15 cellular contexts compared by ENCODE assay signal in the genomic region with DNA sequence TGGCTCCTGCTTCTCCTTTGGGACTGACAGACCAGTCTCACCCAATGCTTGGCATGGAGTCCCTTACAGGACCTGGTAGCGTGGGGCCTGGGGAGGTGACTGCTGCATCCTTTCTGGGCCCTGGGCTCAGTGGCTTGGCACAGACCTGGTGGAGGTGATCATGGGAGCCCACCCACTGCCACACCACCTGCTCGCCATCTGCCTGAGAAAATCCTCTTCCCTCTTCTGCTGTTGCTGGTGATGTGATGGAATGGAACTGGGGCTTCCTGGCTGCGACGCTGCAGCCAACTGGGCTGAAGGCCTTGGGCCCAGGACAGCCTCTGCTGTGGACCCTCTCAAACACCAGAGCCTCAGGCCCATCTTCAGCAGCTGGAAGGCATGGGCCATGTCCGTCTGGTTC.
A peak's percentile ranks its signal among the peaks of the same experiment; 100 is the strongest.
DNase-seq lines count a peak whose midpoint lies in the region; ATAC-seq and TF ChIP-seq lines count a peak whose summit lies in the region.
"Had no signal": no experiment of that assay in that cellular context is flagged by ENCODE, and none has a peak within 500 bp of the region (broad histone marks: within the 10 kb centered on the region; RNA-seq: fewer than 3 reads in every experiment).

No MANE protein-coding gene starts in this region.

- H3K4me3 ChIP-seq in neuronal stem cell (ENCODE audit: low read length in 2 of 2): no peak overlapping the region
- H3K4me3 ChIP-seq: GM23248 had no signal

- no peak overlapping the region for H2BK12ac ChIP-seq in neuronal stem cell (ENCODE audit: low read length)

- POLR2A ChIA-PET in GM10248 (lab: Yijun Ruan, JAX): no interaction called here

- WGBS in neuronal stem cell (ENCODE audit: extremely low coverage in 2 of 2, insufficient read length in 2 of 2, insufficient replicate concordance in 1 of 2), 2 donors: no CpG with 5 or more reads among the region's 5 CpGs

- H4K8ac ChIP-seq in neuronal stem cell (ENCODE audit: low read depth, low read length): no peak overlapping the region

- H2BK15ac ChIP-seq in neuronal stem cell (ENCODE audit: low read length): no peak overlapping the region

- no peak for TF ChIP-seq CTCF in GM10248 (IDR thresholded peaks at IDR 0.05; ENCODE audit: control extremely low read depth, extremely low read depth, low read depth, missing control alignments)

- in situ Hi-C loops in G401 (cut with HindIII; ENCODE audit: low sequenced_read_pairs): no loop called here

- peaks cover 0 to 11% (median 0%) of the 10 kb centered on the region in 3 experiments for H3K27me3 ChIP-seq in neuronal stem cell (ENCODE audit: control insufficient read depth in 3 of 3, insufficient read depth in 3 of 3, low read depth in 1 of 3, low read length in 3 of 3)

- H3K4me2 ChIP-seq in neuronal stem cell (ENCODE audit: insufficient read depth, low read length, poor library complexity, severe bottlenecking): no peak overlapping the region

- H3K18ac ChIP-seq in neuronal stem cell (ENCODE audit: low read length): no peak overlapping the region

- CTCF ChIA-PET in GM10248 (lab: Yijun Ruan, JAX): no interaction called here

- H3K79me1 ChIP-seq in neuronal stem cell (ENCODE audit: low read depth, low read length): no peaks in the 10 kb centered on the region

- H2AFZ ChIP-seq in neuronal stem cell (ENCODE audit: low read length): no peak overlapping the region
- H2AFZ ChIP-seq: GM23248 had no signal

- no peak for ATAC-seq in GM19397 (IDR thresholded peaks at IDR 0.05; ENCODE audit: unreplicated experiment)

- H4K91ac ChIP-seq in neuronal stem cell (ENCODE audit: low read depth, low read length, poor library complexity): no peak overlapping the region

- H3K23ac ChIP-seq in neuronal stem cell (ENCODE audit: low read depth, low read length, poor library complexity): no peak overlapping the region

- H2BK5ac ChIP-seq in neuronal stem cell (ENCODE audit: low read length): no peak overlapping the region

- H3K4ac ChIP-seq in neuronal stem cell (ENCODE audit: low read length): peak overlapping the region; percentile 8

- H3K14ac ChIP-seq in neuronal stem cell (ENCODE audit: low read length): no peak overlapping the region

- H2BK120ac ChIP-seq in neuronal stem cell (ENCODE audit: low read depth, low read length): no peak overlapping the region

- H3K9me3 ChIP-seq in neuronal stem cell (replicated peaks in 1 of 2; ENCODE audit: control insufficient read depth in 2 of 2, insufficient read depth in 1 of 2, low read depth in 1 of 2, low read length in 2 of 2): no peaks in the 10 kb centered on the region

- no peak overlapping the region for H3K9ac ChIP-seq in neuronal stem cell (ENCODE audit: low read depth, low read length, poor library complexity)
- H3K9ac ChIP-seq: GM23248 had no signal

- no peaks in the 10 kb centered on the region for H3K4me1 ChIP-seq in neuronal stem cell (ENCODE audit: control insufficient read depth in 2 of 2, insufficient read depth in 1 of 2, low read depth in 1 of 2, low read length in 2 of 2)

- no peaks in the 10 kb centered on the region for H3K36me3 ChIP-seq in neuronal stem cell (replicated peaks in 1 of 2; ENCODE audit: control insufficient read depth in 2 of 2, insufficient read depth in 2 of 2, low read length in 2 of 2)

- DNase-seq in G401 (ENCODE audit: low spot score) (peak; percentile 95), cerebellar cortex (ENCODE audit: low spot score) (peak; percentile 93), neuronal stem cell (ENCODE audit: low spot score) (no peak), SIG-M5 (lab: John Stamatoyannopoulos, UW) (no peak), GM10248 (ENCODE audit: extremely low spot score) (no peak)
- DNase-seq: Calu3; CD4-positive, alpha-beta memory T cell; COR-L47; DMS79; EL; GF-D8; GM23248; H7; HCEC 1CT had no signal

- H3K27ac ChIP-seq in neuronal stem cell (replicated peaks; ENCODE audit: low read length): no peak overlapping the region
- H3K27ac ChIP-seq: GM23248 had no signal

- no peak overlapping the region for H2AK5ac ChIP-seq in neuronal stem cell (ENCODE audit: low read depth, low read length)

Comparison
In these comparisons a context has a peak if more than half of its experiments do, and no peak if none do; other contexts are left out.
1. DNase-seq: peak in G401 (single experiment) and cerebellar cortex (single experiment); none in neuronal stem cell (single experiment), SIG-M5 (single experiment) and GM10248 (single experiment).